In genomic region chr7:146090023-146090645, GRCh38 we compare ENCODE assay signal across 8 cellular contexts. TPM values are rescaled to one million over a fixed set of nuclear protein-coding genes. Genes with fewer than 3 reads are reported as not detected.
A peak's percentile ranks its signal among the peaks of the same experiment; 100 is the strongest.
DNase-seq lines count a peak whose midpoint lies in the region; ATAC-seq and TF ChIP-seq lines count a peak whose summit lies in the region.

No MANE protein-coding gene starts in this region.

- H3K27me3 ChIP-seq in CD8-positive, alpha-beta T cell (ENCODE audit: insufficient read depth, low read length): no peaks in the 10 kb centered on the region
- H3K27me3 ChIP-seq in liver (ENCODE audit: control insufficient read depth in 4 of 4, insufficient read depth in 4 of 4, low read length in 3 of 4): no peaks in the 10 kb centered on the region

- H3K4me3 ChIP-seq in CD8-positive, alpha-beta T cell (ENCODE audit: low read depth, low read length): no peak overlapping the region
- H3K4me3 ChIP-seq in astrocyte of the spinal cord (ENCODE audit: low read depth, low read length) (no peak overlapping the region), liver (ENCODE audit: low read depth in 1 of 3, low read length in 3 of 3) (no peak overlapping the region)

- no peaks in the 10 kb centered on the region for H3K9me3 Mint-ChIP-seq in CD8-positive, alpha-beta T cell

- peak; percentile 54 for TF ChIP-seq CTCF in CD8-positive, alpha-beta T cell (IDR thresholded peaks at IDR 0.05)
- TF ChIP-seq CTCF in astrocyte of the spinal cord (IDR thresholded peaks at IDR 0.05; ENCODE audit: low read depth, low read length): peak; percentile 45
- TF ChIP-seq CTCF in liver (IDR thresholded peaks at IDR 0.05; ENCODE audit: low read depth, low read length, missing input control): peak; percentile 57

- H3K4me3 Mint-ChIP-seq in CD8-positive, alpha-beta T cell: no peak overlapping the region

- peak; percentile 73 to 78 for TF ChIP-seq RAD21 in liver (IDR thresholded peaks at IDR 0.05)

- H3K9ac ChIP-seq in liver (ENCODE audit: low read depth in 1 of 2, low read length in 2 of 2): no peak overlapping the region

- POLR2A ChIA-PET in CD8-positive, alpha-beta T cell (lab: Charles Lee): no interaction called here

- H3K36me3 ChIP-seq in CD8-positive, alpha-beta T cell (ENCODE audit: insufficient read depth, low read length): no peaks in the 10 kb centered on the region
- H3K36me3 ChIP-seq in liver (ENCODE audit: control insufficient read depth in 4 of 4, insufficient read depth in 3 of 4, low read depth in 1 of 4, low read length in 3 of 4): no peaks in the 10 kb centered on the region

- WGBS in liver: 3% methylated on average over 4 of the region's 4 CpGs

- no peaks in the 10 kb centered on the region for H3K4me1 ChIP-seq in CD8-positive, alpha-beta T cell (ENCODE audit: insufficient read depth, low read length)
- no peaks in the 10 kb centered on the region for H3K4me1 ChIP-seq in liver (ENCODE audit: control insufficient read depth in 4 of 4, insufficient read depth in 4 of 4, low read length in 3 of 4)

- CTCF ChIA-PET in CD8-positive, alpha-beta T cell (lab: Charles Lee): interaction anchor here (0.9 to 1.3 kb wide), 2 partner anchors 10 to 1054 kb away, joined by 3 read pairs; no protein-coding TSS in a partner anchor

- no peak for DNase-seq in CD8-positive, alpha-beta T cell
- DNase-seq in NCI-H2029 treated with DMSO at 0.1 percent for 48 hours (lab: John Stamatoyannopoulos, UW): peak; percentile 83
- peak; percentile 23 for DNase-seq in astrocyte of the spinal cord (ENCODE audit: low read depth, low spot score)
- DNase-seq in mucosa of gallbladder (ENCODE audit: low spot score): no peak

- intact Hi-C loops in CD8-positive, alpha-beta T cell (cut with DNase I, micrococcal nuclease): loop anchor here in 1 of 2 experiments (10.0 kb wide), 1 partner anchor 1575 kb away; no protein-coding TSS in a partner anchor

- no peaks in the 10 kb centered on the region for H3K4me1 Mint-ChIP-seq in CD8-positive, alpha-beta T cell (ENCODE audit: low read depth)

- no peaks in the 10 kb centered on the region for H3K27me3 Mint-ChIP-seq in CD8-positive, alpha-beta T cell (ENCODE audit: low read depth)

- no peak for ATAC-seq in CD8-positive, alpha-beta T cell
- ATAC-seq in GM18909 (IDR thresholded peaks at IDR 0.05; ENCODE audit: poor library complexity, unreplicated experiment): peak; percentile 80
- peak; percentile 64 for ATAC-seq in HG03045 (IDR thresholded peaks at IDR 0.05; ENCODE audit: unreplicated experiment)
- ATAC-seq in HG03439 (IDR thresholded peaks at IDR 0.05; ENCODE audit: unreplicated experiment): no peak

- H3K27ac Mint-ChIP-seq in CD8-positive, alpha-beta T cell: no peak overlapping the region

- in situ Hi-C loops in astrocyte of the spinal cord (cut with HindIII; ENCODE audit: low sequenced_read_pairs): no loop called here

- H3K9me3 ChIP-seq in CD8-positive, alpha-beta T cell (ENCODE audit: low read length): no peaks in the 10 kb centered on the region
- no peaks in the 10 kb centered on the region for H3K9me3 ChIP-seq in liver (ENCODE audit: control insufficient read depth in 4 of 4, low read length in 3 of 4)

- no peaks in the 10 kb centered on the region for H3K36me3 Mint-ChIP-seq in CD8-positive, alpha-beta T cell

- no peak overlapping the region for H3K27ac ChIP-seq in CD8-positive, alpha-beta T cell (ENCODE audit: low read depth, low read length)
- no peak overlapping the region for H3K27ac ChIP-seq in liver (ENCODE audit: low read depth in 1 of 2, low read length in 2 of 2)

TF ChIP-seq in liver, 16 proteins besides CTCF, POLR2A, EP300 and RAD21:
- no peak for TF ChIP-seq ZBTB33 (IDR thresholded peaks at IDR 0.05)
- TF ChIP-seq ATF3 (IDR thresholded peaks at IDR 0.05): no peak
- no peak for TF ChIP-seq NR2F2 (IDR thresholded peaks at IDR 0.05)
- no peak for TF ChIP-seq HNF4G (IDR thresholded peaks at IDR 0.05)
- no peak for TF ChIP-seq FOXA2 (IDR thresholded peaks at IDR 0.05)
- no peak for TF ChIP-seq TAF1 (conservative IDR thresholded peaks at IDR 0.05)
- TF ChIP-seq RXRA (IDR thresholded peaks at IDR 0.05): no peak
- no peak for TF ChIP-seq YY1 (IDR thresholded peaks at IDR 0.05)
- no peak for TF ChIP-seq REST (IDR thresholded peaks at IDR 0.05)
- TF ChIP-seq HNF4A (conservative IDR thresholded peaks at IDR 0.05): no peak
- TF ChIP-seq EGR1 (IDR thresholded peaks at IDR 0.05; ENCODE audit: low read depth in 2 of 2): no peak
- no peak for TF ChIP-seq MAX (IDR thresholded peaks at IDR 0.05)
- no peak for TF ChIP-seq FOXA1 (IDR thresholded peaks at IDR 0.05)
- TF ChIP-seq GABPA (IDR thresholded peaks at IDR 0.05 in 1 of 2, conservative IDR thresholded peaks at IDR 0.05 in 1 of 2): no peak
- no peak for TF ChIP-seq JUND (IDR thresholded peaks at IDR 0.05)
- no peak for TF ChIP-seq SP1 (IDR thresholded peaks at IDR 0.05)

RNA-seq across cellular contexts. Expression of gene CNTNAP2, which starts 26.5 kb away (rescaled TPM):
- under 1 TPM; 0.08 to 0.22 TPM for total RNA-seq in CD8-positive, alpha-beta T cell
- total RNA-seq in liver (1 to 10 TPM in 1 of 2 donors, under 1 TPM in 1; 0.14 to 1.0 TPM), mucosa of gallbladder (1.6 TPM)
- polyA plus RNA-seq in liver: 1 to 10 TPM; 1.3 to 2.3 TPM

Comparison
In these comparisons a context has a peak if more than half of its experiments do, and no peak if none do; other contexts are left out.
1. ATAC-seq: peak in GM18909 (single experiment) and HG03045 (single experiment); none in CD8-positive, alpha-beta T cell (single experiment) and HG03439 (single experiment).
2. DNase-seq: peak in NCI-H2029 treated with DMSO at 0.1 percent for 48 hours (single experiment) and astrocyte of the spinal cord (single experiment); none in CD8-positive, alpha-beta T cell (0 of 7) and mucosa of gallbladder (single experiment).
3. Peak in every context shown above with its lines, with median percentiles within 50 percentile points of each other: CTCF ChIP-seq.